In the genomic region with DNA sequence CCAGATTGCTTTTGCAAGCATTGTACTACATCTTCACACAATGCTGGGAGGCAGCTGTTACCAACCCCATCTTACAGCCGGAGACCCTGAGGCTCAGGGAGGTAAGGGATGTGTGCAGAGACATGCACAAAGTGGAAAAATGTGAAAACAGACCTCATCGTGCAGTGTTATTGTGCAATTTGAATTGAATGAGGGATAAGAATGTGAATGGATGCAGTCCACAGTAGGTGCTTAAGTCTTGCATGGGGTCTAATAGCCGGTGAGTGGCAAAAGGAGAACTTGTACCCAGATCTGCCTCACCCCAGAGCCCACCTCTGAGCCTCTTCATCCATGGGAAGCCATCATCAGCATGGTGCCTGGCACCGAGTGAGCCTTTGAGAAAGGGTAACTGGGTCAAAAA, we compare ENCODE assay signal across 28 cellular contexts. TPM values are rescaled to one million over a fixed set of nuclear protein-coding genes. Genes with fewer than 3 reads are reported as not detected.
"Had no signal": no experiment of that assay in that cellular context is flagged by ENCODE, and none has a peak within 500 bp of the region (broad histone marks: within the 10 kb centered on the region; RNA-seq: fewer than 3 reads in every experiment).

No MANE protein-coding gene starts in this region.

- H3K9me3 ChIP-seq: adrenal gland had no signal

- H3K36me3 Mint-ChIP-seq: activated CD4-positive, alpha-beta memory T cell treated with anti-CD3 and anti-CD28 coated beads for 36 hours; activated naive CD8-positive, alpha-beta T cell treated with anti-CD3 and anti-CD28 coated beads, Interleukin-2, amount 10 ng/mL, durations not matched to agents 7 days and 5 days; T-cell had no signal

- H3K4me3 ChIP-seq: adrenal gland had no signal

- H3K4me2 ChIP-seq: KMS-11 had no signal

- H3K36me3 ChIP-seq: adrenal gland had no signal

- H3K9ac ChIP-seq: KMS-11 had no signal

- DNase-seq: activated CD4-positive, alpha-beta memory T cell treated with anti-CD3 and anti-CD28 coated beads for 36 hours; activated CD4-positive, alpha-beta T cell treated with anti-CD3 and anti-CD28 coated beads, Interleukin-2, amount 10 ng/mL, durations not matched to agents 7 days and 5 days; activated CD4-positive, CD25-positive, alpha-beta regulatory T cell; activated CD8-positive, alpha-beta memory T cell treated with anti-CD3 and anti-CD28 coated beads for 24 hours; activated naive CD4-positive, alpha-beta T cell treated with anti-CD3 and anti-CD28 coated beads, Interleukin-2, amount 50 U/mL, for 16 hours; activated naive CD8-positive, alpha-beta T cell treated with anti-CD3 and anti-CD28 coated beads, Interleukin-2, amount 10 ng/mL, durations not matched to agents 7 days and 5 days; activated T-cell treated with anti-CD3 and anti-CD28 coated beads, Interleukin-2, amount 50 U/mL, for 4 hours; adrenal gland; anterior cingulate cortex; central memory CD4-positive, alpha-beta T cell; NCI-H1092; NCI-H1417; NCI-H1930; NCI-H2171; NCI-H226; NCI-H526 treated with DMSO at 0.1 percent for 48 hours; NCI-H82; SIG-M5; T-cell; T-helper 2 cell had no signal

- ATAC-seq: activated T-cell treated with anti-CD3 and anti-CD28 coated beads, Interleukin-2, amount 50 U/mL, for 4 hours; activated T-helper 17 cell treated with anti-CD3 and anti-CD28 coated beads, Interleukin-2, amount 50 U/mL, for 72 hours; T-cell had no signal

- H3K4me1 Mint-ChIP-seq: activated CD4-positive, alpha-beta T cell treated with anti-CD3 and anti-CD28 coated beads, Interleukin-2, amount 10 ng/mL, durations not matched to agents 7 days and 5 days; activated naive CD8-positive, alpha-beta T cell treated with anti-CD3 and anti-CD28 coated beads, Interleukin-2, amount 10 ng/mL, durations not matched to agents 7 days and 5 days; activated T-helper 17 cell treated with anti-CD3 and anti-CD28 coated beads, Interleukin-2, amount 50 U/mL, for 72 hours had no signal

- H3K4me3 Mint-ChIP-seq: activated CD4-positive, alpha-beta memory T cell treated with anti-CD3 and anti-CD28 coated beads for 36 hours; activated CD4-positive, alpha-beta T cell treated with anti-CD3 and anti-CD28 coated beads, Interleukin-2, amount 10 ng/mL, durations not matched to agents 7 days and 5 days; activated naive CD8-positive, alpha-beta T cell treated with anti-CD3 and anti-CD28 coated beads, Interleukin-2, amount 10 ng/mL, durations not matched to agents 7 days and 5 days; activated T-cell treated with anti-CD3 and anti-CD28 coated beads, Interleukin-2, amount 50 U/mL, for 4 hours; activated T-helper 17 cell treated with anti-CD3 and anti-CD28 coated beads, Interleukin-2, amount 50 U/mL, for 72 hours had no signal

- FAIRE-seq: bronchial epithelial cell had no signal

- H3K27ac ChIP-seq: adrenal gland, KMS-11, VCaP had no signal

- H3K9me3 Mint-ChIP-seq: activated CD4-positive, alpha-beta memory T cell treated with anti-CD3 and anti-CD28 coated beads for 36 hours; activated CD4-positive, alpha-beta T cell treated with anti-CD3 and anti-CD28 coated beads, Interleukin-2, amount 10 ng/mL, durations not matched to agents 7 days and 5 days; activated naive CD8-positive, alpha-beta T cell treated with anti-CD3 and anti-CD28 coated beads, Interleukin-2, amount 10 ng/mL, durations not matched to agents 7 days and 5 days; activated T-cell treated with anti-CD3 and anti-CD28 coated beads, Interleukin-2, amount 50 U/mL, for 4 hours; activated T-helper 17 cell treated with anti-CD3 and anti-CD28 coated beads, Interleukin-2, amount 50 U/mL, for 72 hours; T-cell had no signal

- H3K27ac Mint-ChIP-seq: activated CD4-positive, alpha-beta memory T cell treated with anti-CD3 and anti-CD28 coated beads for 36 hours; activated CD4-positive, alpha-beta T cell treated with anti-CD3 and anti-CD28 coated beads, Interleukin-2, amount 10 ng/mL, durations not matched to agents 7 days and 5 days; activated naive CD8-positive, alpha-beta T cell treated with anti-CD3 and anti-CD28 coated beads, Interleukin-2, amount 10 ng/mL, durations not matched to agents 7 days and 5 days; activated T-helper 17 cell treated with anti-CD3 and anti-CD28 coated beads, Interleukin-2, amount 50 U/mL, for 72 hours; T-cell had no signal

RNA-seq across cellular contexts. Expression of a gene that starts 42.1 kb away (rescaled TPM):
- total RNA-seq: activated CD4-positive, alpha-beta memory T cell treated with anti-CD3 and anti-CD28 coated beads for 36 hours; activated CD4-positive, alpha-beta T cell treated with anti-CD3 and anti-CD28 coated beads, Interleukin-2, amount 10 ng/mL, durations not matched to agents 7 days and 5 days; activated naive CD8-positive, alpha-beta T cell treated with anti-CD3 and anti-CD28 coated beads, Interleukin-2, amount 10 ng/mL, durations not matched to agents 7 days and 5 days; activated T-cell treated with anti-CD3 and anti-CD28 coated beads, Interleukin-2, amount 50 U/mL, for 4 hours; activated T-helper 17 cell treated with anti-CD3 and anti-CD28 coated beads, Interleukin-2, amount 50 U/mL, for 72 hours; OCI-LY7; RPMI7951; T-cell had no signal

RNA-seq across cellular contexts. Expression of a gene that starts 50.6 kb away (rescaled TPM):
- total RNA-seq: activated CD4-positive, alpha-beta memory T cell treated with anti-CD3 and anti-CD28 coated beads for 36 hours; activated CD4-positive, alpha-beta T cell treated with anti-CD3 and anti-CD28 coated beads, Interleukin-2, amount 10 ng/mL, durations not matched to agents 7 days and 5 days; activated naive CD8-positive, alpha-beta T cell treated with anti-CD3 and anti-CD28 coated beads, Interleukin-2, amount 10 ng/mL, durations not matched to agents 7 days and 5 days; activated T-cell treated with anti-CD3 and anti-CD28 coated beads, Interleukin-2, amount 50 U/mL, for 4 hours; activated T-helper 17 cell treated with anti-CD3 and anti-CD28 coated beads, Interleukin-2, amount 50 U/mL, for 72 hours; adrenal gland; bronchial epithelial cell; MCF 10A; NCI-H460; OCI-LY7; RPMI7951; T-cell had no signal
- polyA plus RNA-seq: adrenal gland had no signal
